15 cellular contexts compared by ENCODE assay signal in the genomic region with DNA sequence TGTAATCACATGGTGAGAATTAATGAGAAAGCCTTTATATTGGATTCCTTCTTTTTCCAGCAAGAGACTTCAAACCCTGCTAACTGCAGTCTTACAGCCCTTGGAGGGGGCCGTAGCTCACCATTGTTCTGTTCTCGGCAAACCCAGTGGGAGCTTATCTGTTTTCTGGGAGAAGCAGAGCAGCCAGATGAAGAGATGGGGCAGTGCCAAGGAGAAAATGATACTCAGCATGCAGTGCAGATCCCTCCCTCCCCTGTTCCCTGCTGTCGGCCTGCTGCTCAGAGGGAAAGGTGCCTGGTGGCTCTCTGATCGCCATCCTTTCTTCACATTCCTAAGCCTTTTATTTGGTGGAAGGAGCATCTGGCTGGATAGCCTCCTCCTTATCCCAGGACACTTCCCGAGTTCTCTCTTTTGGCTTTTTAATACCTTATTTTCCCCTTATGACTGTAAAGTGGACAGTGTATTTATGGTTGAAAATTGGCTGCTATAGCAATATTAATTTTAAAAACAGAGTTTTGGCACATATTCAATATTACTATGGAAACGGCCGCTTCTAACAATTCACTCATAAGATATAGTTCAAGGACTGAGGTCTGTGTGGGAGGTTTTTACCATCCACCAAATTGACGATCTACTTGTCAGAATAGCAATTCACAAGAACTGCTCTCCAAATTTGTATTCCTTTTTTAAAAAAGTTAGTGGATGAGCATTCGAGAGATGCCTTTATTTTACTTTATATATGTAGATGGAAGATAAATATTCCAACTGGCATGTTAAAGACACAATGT.
DNase-seq lines count a peak whose midpoint lies in the region; ATAC-seq and TF ChIP-seq lines count a peak whose summit lies in the region.
"Had no signal": no experiment of that assay in that cellular context is flagged by ENCODE, and none has a peak within 500 bp of the region (broad histone marks: within the 10 kb centered on the region; RNA-seq: fewer than 3 reads in every experiment).

No MANE protein-coding gene starts in this region.

- H3K9ac ChIP-seq in mesendoderm (ENCODE audit: low read length): no peak overlapping the region

- H2BK15ac ChIP-seq in mesendoderm (replicated peaks; ENCODE audit: low read depth): no peak overlapping the region

- no peak overlapping the region for H3K23ac ChIP-seq in mesendoderm (ENCODE audit: low read length)

- peaks cover 4% of the 10 kb centered on the region for H3K4me1 ChIP-seq in mesendoderm (ENCODE audit: control insufficient read depth, low read depth, low read length)
- peaks cover 0 to 6% (median 5%) of the 10 kb centered on the region in 6 donors for H3K4me1 ChIP-seq in spleen
- no peaks in the 10 kb centered on the region for H3K4me1 ChIP-seq in CD8-positive, alpha-beta T cell (ENCODE audit: insufficient read depth, low read length)
- H3K4me1 ChIP-seq: foreskin keratinocyte had no signal

- no peak overlapping the region for H2BK5ac ChIP-seq in mesendoderm (ENCODE audit: low read length)

- no peak overlapping the region for H3K4me3 Mint-ChIP-seq in CD8-positive, alpha-beta T cell
- H3K4me3 Mint-ChIP-seq: T-cell, type B pancreatic cell had no signal

- H3K79me2 ChIP-seq in mesendoderm (ENCODE audit: control insufficient read depth, insufficient read depth, low read length): no peaks in the 10 kb centered on the region

- H3K27ac Mint-ChIP-seq in CD8-positive, alpha-beta T cell: no peak overlapping the region
- H3K27ac Mint-ChIP-seq: T-cell, type B pancreatic cell had no signal

- no peak overlapping the region for H4K8ac ChIP-seq in mesendoderm (ENCODE audit: low read depth, low read length)

- POLR2A ChIA-PET in CD8-positive, alpha-beta T cell (lab: Charles Lee): no interaction called here

- CTCF ChIA-PET in CD8-positive, alpha-beta T cell (lab: Charles Lee): no interaction called here

- H3K4me3 ChIP-seq in mesendoderm (ENCODE audit: low read length) (no peak overlapping the region), spleen (no peak overlapping the region)
- no peak overlapping the region for H3K4me3 ChIP-seq in CD8-positive, alpha-beta T cell (ENCODE audit: low read depth, low read length)

- H3K56ac ChIP-seq in mesendoderm (ENCODE audit: low read length): no peak overlapping the region

- peak; percentile 75 for DNase-seq in DMS 273 (lab: John Stamatoyannopoulos, UW; ENCODE audit: unreplicated experiment)
- peak; percentile 40 to 65 for DNase-seq in NCI-H2081 (lab: John Stamatoyannopoulos, UW)
- DNase-seq in cerebellar cortex (ENCODE audit: low spot score): peak; percentile 95
- DNase-seq in mesendoderm: peak; percentile 92
- DNase-seq in cortex of kidney (lab: John Stamatoyannopoulos, UW): no peak
- no peak for DNase-seq in spleen
- no peak for DNase-seq in CD8-positive, alpha-beta T cell
- DNase-seq: AML-193; DMS53; foreskin keratinocyte; stimulated activated CD4-positive, alpha-beta T cell treated with anti-CD3 and anti-CD28 coated beads, Interleukin-1b, Interleukin-23, amount 100 ng/mL, for 48 hours; T-cell had no signal

- H3K27me3 ChIP-seq in mesendoderm (ENCODE audit: insufficient read depth, low read length, poor library complexity): no peaks in the 10 kb centered on the region
- no peaks in the 10 kb centered on the region for H3K27me3 ChIP-seq in spleen (replicated peaks in 1 of 7)
- H3K27me3 ChIP-seq in CD8-positive, alpha-beta T cell (ENCODE audit: insufficient read depth, low read length): no peaks in the 10 kb centered on the region

- H3K4me1 Mint-ChIP-seq in CD8-positive, alpha-beta T cell (ENCODE audit: low read depth): peaks cover 3% of the 10 kb centered on the region

- H3K4me2 ChIP-seq in mesendoderm (ENCODE audit: low read length): no peak overlapping the region

- H3K9me3 ChIP-seq in spleen: no peaks in the 10 kb centered on the region
- H3K9me3 ChIP-seq in CD8-positive, alpha-beta T cell (ENCODE audit: low read length): no peaks in the 10 kb centered on the region

- no peak overlapping the region for H2AK5ac ChIP-seq in mesendoderm (ENCODE audit: low read length)

- peak overlapping the region; percentile 51 for H3K27ac ChIP-seq in mesendoderm (ENCODE audit: low read depth, low read length)
- no peak overlapping the region for H3K27ac ChIP-seq in spleen
- no peak overlapping the region for H3K27ac ChIP-seq in CD8-positive, alpha-beta T cell (ENCODE audit: low read depth, low read length)
- H3K27ac ChIP-seq: foreskin keratinocyte had no signal

- H3K36me3 ChIP-seq in mesendoderm (ENCODE audit: control insufficient read depth, insufficient read depth, low read length) (no peaks in the 10 kb centered on the region), spleen (no peaks in the 10 kb centered on the region)
- no peaks in the 10 kb centered on the region for H3K36me3 ChIP-seq in CD8-positive, alpha-beta T cell (ENCODE audit: insufficient read depth, low read length)

- H3K36me3 Mint-ChIP-seq in CD8-positive, alpha-beta T cell: no peaks in the 10 kb centered on the region
- H3K36me3 Mint-ChIP-seq: T-cell, type B pancreatic cell had no signal

- H3K27me3 Mint-ChIP-seq in CD8-positive, alpha-beta T cell (ENCODE audit: low read depth): no peaks in the 10 kb centered on the region
- H3K27me3 Mint-ChIP-seq: type B pancreatic cell had no signal

- WGBS in mesendoderm (ENCODE audit: extremely low coverage, insufficient coverage, low lambda C conversion rate): no CpG with 5 or more reads among the region's 9 CpGs
- 65 to 81% (median 74%) methylated on average over 9 of the region's 9 CpGs for WGBS in spleen, 5 donors

- H3K9me3 Mint-ChIP-seq in CD8-positive, alpha-beta T cell: no peaks in the 10 kb centered on the region
- H3K9me3 Mint-ChIP-seq: T-cell, type B pancreatic cell had no signal

- no peak overlapping the region for H3K18ac ChIP-seq in mesendoderm (ENCODE audit: low read length)

- H2BK120ac ChIP-seq in mesendoderm (ENCODE audit: low read depth, low read length): no peak overlapping the region

- ATAC-seq in GM21529 (IDR thresholded peaks at IDR 0.05; ENCODE audit: unreplicated experiment): no peak
- ATAC-seq in CD8-positive, alpha-beta T cell: no peak
- ATAC-seq: activated CD4-positive, CD25-positive, alpha-beta regulatory T cell treated with anti-CD3 and anti-CD28 coated beads, Interleukin-2, amount 50 U/mL, for 24 hours; foreskin keratinocyte; T-cell had no signal

- intact Hi-C loops in spleen (cut with DNase I; ENCODE audit: low total_unique reads): no loop called here
- intact Hi-C loops in CD8-positive, alpha-beta T cell (cut with DNase I, micrococcal nuclease): no loop called here

- no peak for TF ChIP-seq POLR2A in spleen (IDR thresholded peaks at IDR 0.05)

- no peak overlapping the region for H4K5ac ChIP-seq in mesendoderm (ENCODE audit: low read length)

- TF ChIP-seq CTCF in spleen (IDR thresholded peaks at IDR 0.05 in 8 of 11, conservative IDR thresholded peaks at IDR 0.05 in 3 of 11): no peak
- no peak for TF ChIP-seq CTCF in CD8-positive, alpha-beta T cell (IDR thresholded peaks at IDR 0.05)

- H3K4ac ChIP-seq in mesendoderm (ENCODE audit: low read depth, low read length): no peak overlapping the region

- H3K79me1 ChIP-seq in mesendoderm (ENCODE audit: low read length): no peaks in the 10 kb centered on the region

Comparison
In these comparisons a context has a peak if more than half of its experiments do, and no peak if none do; other contexts are left out.
1. DNase-seq: peak in DMS 273 (single experiment), NCI-H2081 (2 of 2), cerebellar cortex (single experiment) and mesendoderm (single experiment); none in cortex of kidney (single experiment), spleen (single experiment) and CD8-positive, alpha-beta T cell (0 of 7).